8 cellular contexts compared by ENCODE assay signal in the genomic region with DNA sequence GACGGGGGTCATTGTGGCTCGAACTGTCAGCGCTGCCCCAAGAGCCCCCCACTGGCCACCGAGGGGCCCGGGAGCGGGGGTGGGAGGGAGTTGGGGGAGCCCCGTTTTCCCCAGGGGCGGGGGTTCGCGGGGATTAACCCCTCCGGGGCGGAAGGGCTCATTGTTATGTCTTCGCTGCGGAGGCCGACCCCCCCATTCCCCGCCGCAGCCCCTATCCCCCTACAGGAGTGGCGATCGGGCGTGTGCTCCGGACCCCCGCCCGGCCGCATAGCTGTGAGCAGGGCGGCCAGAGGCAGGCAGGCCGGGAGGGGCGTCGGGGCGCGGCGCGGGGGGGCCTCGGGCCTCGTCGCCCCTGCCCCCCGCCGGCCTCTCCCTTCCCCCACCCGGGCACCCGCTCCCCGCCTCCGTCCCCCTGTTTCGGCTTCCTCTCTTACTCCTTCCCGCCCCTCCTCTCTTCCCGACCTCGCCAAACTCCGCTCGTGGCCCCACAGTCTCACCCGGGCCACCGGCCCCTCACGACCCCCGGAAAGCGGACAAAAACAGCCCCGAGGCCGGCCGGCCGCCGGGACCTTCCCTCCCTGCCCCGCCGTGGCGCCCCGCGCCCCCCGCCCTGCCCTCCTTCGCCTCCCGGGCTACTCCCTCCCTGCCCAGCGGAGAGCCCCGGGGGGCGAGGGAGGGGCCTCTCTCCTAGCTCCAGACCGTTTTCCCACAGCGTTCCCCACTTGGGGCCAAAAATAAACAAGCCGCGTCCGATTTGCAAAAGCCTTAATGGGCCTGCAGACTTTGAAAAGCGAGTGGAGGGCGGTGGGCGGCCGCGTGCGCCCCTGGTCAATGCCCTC. TPM values are rescaled to one million over a fixed set of nuclear protein-coding genes. Genes with fewer than 3 reads are reported as not detected.
DNase-seq lines count a peak whose midpoint lies in the region; ATAC-seq, FAIRE-seq and TF ChIP-seq lines count a peak whose summit lies in the region.

No MANE protein-coding gene starts in this region.

- peak; percentile 46 for ATAC-seq in K562
- no peak for ATAC-seq in HG03469 (IDR thresholded peaks at IDR 0.05; ENCODE audit: unreplicated experiment)

- peaks cover 53% of the 10 kb centered on the region for H3K79me2 ChIP-seq in PC-9 (ENCODE audit: low read depth)
- peaks cover 53% of the 10 kb centered on the region for H3K79me2 ChIP-seq in K562 (ENCODE audit: control insufficient read depth, insufficient read depth, low read length)

- BruUV-seq in PC-9 (replicated peaks; lab: Mats Ljungman, UMichigan), result no TSS peak
- BruUV-seq in K562 (replicated peaks; lab: Mats Ljungman, UMichigan), result no TSS peak

- H2AFZ ChIP-seq in PC-9, result no peak overlapping the region
- H2AFZ ChIP-seq in K562 (ENCODE audit: low read depth, low read length), result peak overlapping the region; percentile 69

- H3F3A ChIP-seq in PC-9 (ENCODE audit: insufficient read depth, low read depth), result peaks cover 36% of the 10 kb centered on the region

- TF ChIP-seq CTCF in GM12864 (IDR thresholded peaks at IDR 0.05; ENCODE audit: low read depth, low read length, missing control alignments), result no peak
- no peak for TF ChIP-seq CTCF in HFFc6 (IDR thresholded peaks at IDR 0.05)
- TF ChIP-seq CTCF in PC-9 (conservative IDR thresholded peaks at IDR 0.05), result no peak
- TF ChIP-seq CTCF in K562 (IDR thresholded peaks at IDR 0.05 in 2 of 3, conservative IDR thresholded peaks at IDR 0.05 in 1 of 3; ENCODE audit: insufficient read depth in 2 of 3, low read depth in 1 of 3, low read length in 3 of 3), result no peak

- no peaks in the 10 kb centered on the region for H3K9me1 ChIP-seq in K562 (ENCODE audit: control insufficient read depth, insufficient read depth, low read length)

- FAIRE-seq in K562 (lab: Jason Lieb, UNC), result no peak
- no peak for FAIRE-seq in small intestine (lab: Jason Lieb, UNC)

- H3K27ac Mint-ChIP-seq in HFFc6, result peak overlapping the region; percentile 90

- H3K9me3 ChIP-seq in PC-9 (ENCODE audit: insufficient read depth, low read depth) (no peaks in the 10 kb centered on the region), K562 (replicated peaks; ENCODE audit: control insufficient read depth, insufficient read depth, low read depth, low read length) (no peaks in the 10 kb centered on the region), iPS-15b (ENCODE audit: control insufficient read depth, insufficient read depth, low read length) (no peaks in the 10 kb centered on the region), small intestine (ENCODE audit: control insufficient read depth, low read depth) (no peaks in the 10 kb centered on the region)

- intact Hi-C loops in PC-9 (cut with micrococcal nuclease; ENCODE audit: unreplicated experiment) (loop anchor here (10.0 kb wide), 1 partner anchor 402 kb away; no protein-coding TSS in a partner anchor), K562 (cut with micrococcal nuclease) (loop anchor here (5.0 to 10.0 kb wide), 3 partner anchors 61 to 602 kb away; a partner anchor contains a TSS)

- 1% methylated on average over 18 of the region's 79 CpGs for WGBS in K562 (ENCODE audit: insufficient coverage, low coverage, missing lambda C conversion rate)
- 0 to 3% (median 1%) methylated on average over 37 to 79 of the region's 79 CpGs for WGBS in small intestine, 3 donors

- TF ChIP-seq POLR2A in K562 (conservative IDR thresholded peaks at IDR 0.05), result no peak

- H3K4me1 ChIP-seq in PC-9 (replicated peaks; ENCODE audit: insufficient read depth) (peaks cover 61% of the 10 kb centered on the region), K562 (replicated peaks in 1 of 2; ENCODE audit: control insufficient read depth in 2 of 2, insufficient read depth in 2 of 2, low read length in 2 of 2) (peaks cover 25 to 27% of the 10 kb centered on the region in 2 experiments; a peak in 4 of 5 replicates), iPS-15b (ENCODE audit: control insufficient read depth, insufficient read depth, low read length) (peaks cover 20% of the 10 kb centered on the region), small intestine (ENCODE audit: control insufficient read depth in 2 of 2, insufficient read depth in 1 of 2, low read depth in 1 of 2, low read length in 1 of 2) (peaks cover 0 to 4% of the 10 kb centered on the region in 2 donors)

- peak overlapping the region; percentile 72 to 98 for H3K9ac ChIP-seq in K562 (ENCODE audit: insufficient read depth in 1 of 2, low read depth in 2 of 2, low read length in 2 of 2)
- H3K9ac ChIP-seq in iPS-15b (ENCODE audit: low read depth, low read length), result peak overlapping the region; percentile 0

- peak overlapping the region; percentile 91 for H3K4me3 ChIP-seq in GM12864 (ENCODE audit: low read depth, low read length)
- H3K4me3 ChIP-seq in PC-9, result peak overlapping the region; percentile 97
- H3K4me3 ChIP-seq in K562, result peak overlapping the region; percentile 72
- peak overlapping the region; percentile 71 for H3K4me3 ChIP-seq in iPS-15b (ENCODE audit: low read depth, low read length)
- peak overlapping the region; percentile 98 to 99 for H3K4me3 ChIP-seq in small intestine (ENCODE audit: low read depth in 1 of 2, low read length in 2 of 2)

- no peak for TF ChIP-seq EP300 in K562 (IDR thresholded peaks at IDR 0.05; ENCODE audit: low read length)

- CTCF ChIA-PET in PC-9 (lab: Charles Lee) (no interaction called here), K562 (lab: Yijun Ruan, JAX; ENCODE audit: low intra/inter-chr PET ratio) (no interaction called here)

- no peaks in the 10 kb centered on the region for H3K27me3 Mint-ChIP-seq in HFFc6 (ENCODE audit: insufficient read depth)

- peak overlapping the region; percentile 96 for H3K4me3 Mint-ChIP-seq in HFFc6

- peaks cover 28% of the 10 kb centered on the region for H3K36me3 Mint-ChIP-seq in HFFc6 (ENCODE audit: low read depth)

- no peak for TF ChIP-seq RAD21 in K562 (CRISPR knock-in tag; conservative IDR thresholded peaks at IDR 0.05 in 1 of 2, IDR thresholded peaks at IDR 0.05 in 1 of 2)

- H3K27me3 ChIP-seq in PC-9 (ENCODE audit: insufficient read depth, low read depth), result no peaks in the 10 kb centered on the region
- H3K27me3 ChIP-seq in K562 (ENCODE audit: control insufficient read depth in 2 of 2, insufficient read depth in 2 of 2, low read length in 2 of 2), result no peaks in the 10 kb centered on the region
- H3K27me3 ChIP-seq in iPS-15b (ENCODE audit: control insufficient read depth, insufficient read depth, low read length), result peaks cover 8% of the 10 kb centered on the region
- no peaks in the 10 kb centered on the region for H3K27me3 ChIP-seq in small intestine (ENCODE audit: control insufficient read depth in 2 of 2, insufficient read depth in 2 of 2, low read length in 2 of 2)

- H3K9me3 Mint-ChIP-seq in HFFc6, result no peaks in the 10 kb centered on the region

- POLR2A ChIA-PET in PC-9 (lab: Charles Lee; ENCODE audit: unreplicated experiment) (interaction anchor here (0.6 kb wide), 2 partner anchors 10 to 110 kb away, joined by 3 to 6 read pairs; a partner anchor contains a TSS), K562 (lab: Yijun Ruan, JAX) (interaction anchor here (1.0 to 3.6 kb wide), 5 partner anchors 13 to 110 kb away, joined by 4 to 11 read pairs (median 8); a partner anchor contains a TSS)

- no peak for DNase-seq in GM12864 (ENCODE audit: low read depth)
- DNase-seq in HFFc6, result no peak
- DNase-seq in PC-9, result no peak
- DNase-seq in K562 (ENCODE audit: extremely low read depth in 1 of 4, low spot score in 3 of 4), result peak; percentile 21 to 74 (median 64)
- no peak for DNase-seq in small intestine
- no peak for DNase-seq in SW480 (ENCODE audit: low spot score)

- no peaks in the 10 kb centered on the region for H3K9me2 ChIP-seq in PC-9 (ENCODE audit: insufficient read depth)

- peaks cover 28% of the 10 kb centered on the region for H3K36me3 ChIP-seq in PC-9 (ENCODE audit: low read depth)
- H3K36me3 ChIP-seq in K562 (ENCODE audit: control insufficient read depth, insufficient read depth, low read length), result peaks cover 33% of the 10 kb centered on the region
- no peaks in the 10 kb centered on the region for H3K36me3 ChIP-seq in iPS-15b (ENCODE audit: control insufficient read depth, insufficient read depth, low read length)
- H3K36me3 ChIP-seq in small intestine (ENCODE audit: control insufficient read depth in 2 of 2, insufficient read depth in 2 of 2, low read length in 2 of 2), result no peaks in the 10 kb centered on the region

- H4K20me1 ChIP-seq in PC-9 (ENCODE audit: insufficient read depth) (peaks cover 5% of the 10 kb centered on the region; the same call in 1 of the 2 replicates), K562 (replicated peaks; ENCODE audit: control insufficient read depth, insufficient read depth, low read length) (no peaks in the 10 kb centered on the region)

- H3K27ac ChIP-seq in PC-9, result peak overlapping the region; percentile 87
- H3K27ac ChIP-seq in K562 (ENCODE audit: extremely low read depth, low read depth, low read length), result peak overlapping the region; percentile 79
- peak overlapping the region; percentile 68 for H3K27ac ChIP-seq in small intestine (ENCODE audit: low read depth in 1 of 2, low read length in 1 of 2)

- in situ Hi-C loops in K562 (cut with MboI), result no loop called here

- H3K4me1 Mint-ChIP-seq in HFFc6 (ENCODE audit: low read depth), result peaks cover 49% of the 10 kb centered on the region

- H3K4me2 ChIP-seq in PC-9, result peak overlapping the region; percentile 92
- H3K4me2 ChIP-seq in K562 (ENCODE audit: insufficient read depth, low read length), result peak overlapping the region; percentile 78

TF ChIP-seq in K562, 482 proteins besides CTCF, POLR2A, EP300 and RAD21 (continues in another document):
- TF ChIP-seq GATAD2B (IDR thresholded peaks at IDR 0.05; ENCODE audit: borderline replicate concordance), result 0 out of 2 replicates have a peak, but pooled peaks have one; percentile 3

RNA-seq across cellular contexts. Expression of a gene that starts 0.8 kb away (rescaled TPM):
- total RNA-seq in HFFc6 (2021; fragmentation: NEBNext Ultra II Directional; extraction: Animal tissue kit (Norgen Biotek cat#: 25700)), result 10 to 100 TPM; 75.6 to 93.8 (median 84.2) TPM
- 65.6 and 102 TPM in 2 replicates for total RNA-seq in PC-9 (2021)
- 59.3 and 94.2 TPM in 2 replicates for total RNA-seq in K562 (2011; cell fraction: chromatin; rRNA removed; ENCODE audit: low replicate concordance)
- total RNA-seq in K562 (2011; cell fraction: nucleolus; rRNA removed), result 39.5 and 49.5 TPM in 2 replicates
- 66.1 and 98.5 TPM in 2 replicates for total RNA-seq in K562 (2011; cell fraction: nucleoplasm; rRNA removed)
- 55.5 and 74.2 TPM in 2 replicates for total RNA-seq in K562 (2014; rRNA removed)
- total RNA-seq in K562 (2014; rRNA removed; fragmentation: Illumina TruSeq; extraction: Trizol), result 214 and 237 TPM in 2 replicates
- 171 and 177 TPM in 2 replicates for total RNA-seq in K562 (2015; rRNA removed; fragmentation: Illumina TruSeq; extraction: Trizol)
- total RNA-seq in K562 (2021), result 127 and 131 TPM in 2 replicates
- 227 and 294 TPM in 2 replicates for polyA plus RNA-seq in K562 (2011; rRNA removed)
- 68.6 and 143 TPM in 2 replicates for polyA plus RNA-seq in K562 (2011; cell fraction: cytosol; rRNA removed)
- polyA plus RNA-seq in K562 (2011; cell fraction: nucleus; rRNA removed), result 73.0 and 113 TPM in 2 replicates
- 185 and 202 TPM in 2 replicates for polyA plus RNA-seq in K562 (2012)
- polyA plus RNA-seq in K562 (2014; fragmentation: Illumina TruSeq; extraction: Trizol), result 217 and 240 TPM in 2 replicates
- polyA plus RNA-seq in K562 (2014; fragmentation: Nextera tagmentation; extraction: Ambion mirVana), result 10 to 100 TPM; 54.4 to 63.8 TPM
- polyA plus RNA-seq in K562 (2014; rRNA removed), result 162 and 165 TPM in 2 replicates
- polyA minus RNA-seq in K562 (2011; rRNA and poly(A)+ RNA removed), result 91.1 and 111 TPM in 2 replicates
- 54.7 and 66.0 TPM in 2 replicates for polyA minus RNA-seq in K562 (2011; cell fraction: cytosol; rRNA and poly(A)+ RNA removed)
- polyA minus RNA-seq in K562 (2011; cell fraction: nucleus; rRNA and poly(A)+ RNA removed), result 41.9 and 97.3 TPM in 2 replicates
- 10 to 100 TPM; 52.4 to 81.2 (median 55.7) TPM for polyA plus RNA-seq in small intestine

Comparison
In these comparisons a context has a peak if more than half of its experiments do, and no peak if none do; other contexts are left out.
1. DNase-seq: peak in K562 (4 of 4); none in GM12864 (single experiment), HFFc6 (single experiment), PC-9 (0 of 2), small intestine (single experiment) and SW480 (single experiment).
2. Peak in every context shown above with its lines, with median percentiles within 50 percentile points of each other: H3K4me3 ChIP-seq and H3K27ac ChIP-seq.